ENCODE assay signal across 8 cellular contexts in genomic region chrX:40099046-40099968, GRCh38. TPM values are rescaled to one million over a fixed set of nuclear protein-coding genes. Genes with fewer than 3 reads are reported as not detected.
DNase-seq lines count a peak whose midpoint lies in the region; ATAC-seq and TF ChIP-seq lines count a peak whose summit lies in the region.

No MANE protein-coding gene starts in this region.

- DNase-seq in NCI-H1105 (lab: John Stamatoyannopoulos, UW) (peak; percentile 55), NCI-H1105 treated with DMSO at 0.1 percent for 48 hours (lab: John Stamatoyannopoulos, UW) (no peak), NCI-H748 (lab: John Stamatoyannopoulos, UW; ENCODE audit: unreplicated experiment) (peak; percentile 80), glutamatergic neuron (peak; percentile 46), retina (peak; percentile 53), HPDE6-E6E7 (ENCODE audit: extremely low spot score) (no peak)
- DNase-seq in activated CD8-positive, alpha-beta memory T cell treated with anti-CD3 and anti-CD28 coated beads for 24 hours, result peak; percentile 73

- no peak for TF ChIP-seq CTCF in glutamatergic neuron (IDR thresholded peaks at IDR 0.05; ENCODE audit: partially characterized antibody, unreplicated experiment)

- peaks cover 12% of the 10 kb centered on the region for H3K4me1 Mint-ChIP-seq in glutamatergic neuron (ENCODE audit: low read depth, unreplicated experiment)

- peaks cover 9% of the 10 kb centered on the region for H3K27me3 Mint-ChIP-seq in glutamatergic neuron (ENCODE audit: unreplicated experiment)

- peak; percentile 38 for ATAC-seq in HG02885 (IDR thresholded peaks at IDR 0.05; ENCODE audit: poor library complexity, unreplicated experiment)

- peak overlapping the region; percentile 79 for H3K27ac Mint-ChIP-seq in glutamatergic neuron (ENCODE audit: unreplicated experiment)

- no peaks in the 10 kb centered on the region for H3K36me3 Mint-ChIP-seq in glutamatergic neuron (ENCODE audit: unreplicated experiment)

- H3K9me3 Mint-ChIP-seq in glutamatergic neuron (ENCODE audit: unreplicated experiment), result peaks cover 8% of the 10 kb centered on the region

- peak overlapping the region; percentile 79 for H3K4me3 Mint-ChIP-seq in glutamatergic neuron (ENCODE audit: unreplicated experiment)

RNA-seq across cellular contexts. Expression of gene BCOR, which starts 1.5 kb away (rescaled TPM):
- 59.0 TPM for total RNA-seq in glutamatergic neuron (ENCODE audit: unreplicated experiment)

Comparison
In these comparisons a context has a peak if more than half of its experiments do, and no peak if none do; other contexts are left out.
1. DNase-seq: peak in NCI-H1105 (single experiment), NCI-H748 (single experiment), activated CD8-positive, alpha-beta memory T cell treated with anti-CD3 and anti-CD28 coated beads for 24 hours (single experiment), glutamatergic neuron (single experiment) and retina (single experiment); none in NCI-H1105 treated with DMSO at 0.1 percent for 48 hours (single experiment) and HPDE6-E6E7 (single experiment).